In the genomic region with DNA sequence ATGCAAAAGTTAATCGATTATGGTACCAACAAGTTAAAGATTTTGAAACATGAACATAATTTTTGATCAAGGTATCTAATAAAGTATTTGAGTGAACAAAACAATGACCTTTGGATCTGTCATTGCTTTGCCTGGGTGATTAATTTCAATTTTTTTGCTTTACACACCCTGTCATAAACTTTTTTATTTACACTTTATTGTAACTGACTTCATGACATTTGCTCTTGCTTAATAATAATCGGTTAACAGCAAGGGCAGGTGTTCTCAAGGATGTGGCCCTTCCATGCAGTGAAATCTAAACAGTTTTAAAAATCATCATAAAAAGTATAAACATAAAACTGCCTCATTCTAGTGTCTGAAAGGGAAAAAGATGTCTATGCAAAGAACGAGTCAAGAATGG, we compare ENCODE assay signal across 18 cellular contexts. TPM values are rescaled to one million over a fixed set of nuclear protein-coding genes. Genes with fewer than 3 reads are reported as not detected.
A peak's percentile ranks its signal among the peaks of the same experiment; 100 is the strongest.
DNase-seq lines count a peak whose midpoint lies in the region; ATAC-seq and TF ChIP-seq lines count a peak whose summit lies in the region.
"Had no signal": no experiment of that assay in that cellular context is flagged by ENCODE, and none has a peak within 500 bp of the region (broad histone marks: within the 10 kb centered on the region; RNA-seq: fewer than 3 reads in every experiment).

No MANE protein-coding gene starts in this region.

- H3K9me3 ChIP-seq in mucosa of descending colon: no peaks in the 10 kb centered on the region
- H3K9me3 ChIP-seq: BE2C, BLaER1 had no signal

- POLR2A ChIA-PET in GM10248 (lab: Yijun Ruan, JAX): no interaction called here

- no peak overlapping the region for H3K4me3 ChIP-seq in mucosa of descending colon
- H3K4me3 ChIP-seq: BLaER1, GM12878 had no signal

- CTCF ChIA-PET in GM10248 (lab: Yijun Ruan, JAX): no interaction called here

- peaks cover 5% of the 10 kb centered on the region for H3K4me1 ChIP-seq in mucosa of descending colon (ENCODE audit: low read depth)
- H3K4me1 ChIP-seq: BE2C, BLaER1 had no signal

- no peak for TF ChIP-seq CTCF in mucosa of descending colon (IDR thresholded peaks at IDR 0.05)
- no peak for TF ChIP-seq CTCF in GM10248 (IDR thresholded peaks at IDR 0.05; ENCODE audit: control extremely low read depth, extremely low read depth, low read depth, missing control alignments)

- intact Hi-C loops in mucosa of descending colon (cut with DNase I, micrococcal nuclease): no loop called here

- peak; percentile 12 for DNase-seq in LoVo (ENCODE audit: low spot score)
- no peak for DNase-seq in mucosa of descending colon
- no peak for DNase-seq in DMS 273 (lab: John Stamatoyannopoulos, UW; ENCODE audit: unreplicated experiment)
- DNase-seq in stimulated activated CD4-positive, alpha-beta T cell treated with anti-CD3 and anti-CD28 coated beads, Interleukin-4, amount 100 ng/mL, for 4 hours: no peak
- no peak for DNase-seq in GM10248 (ENCODE audit: extremely low spot score)
- DNase-seq: 8988T; ACHN; BE2C; C1 segment of cervical spinal cord; CD4-positive, alpha-beta memory T cell; CD4-positive, CD25-positive, alpha-beta regulatory T cell; CD8-positive, alpha-beta memory T cell; COR-L47; DMS79 treated with DMSO at 0.1 percent for 48 hours; GF-D8 had no signal

- H3K36me3 ChIP-seq in mucosa of descending colon (ENCODE audit: low read depth): no peaks in the 10 kb centered on the region
- H3K36me3 ChIP-seq: BE2C, BLaER1 had no signal

- peak; percentile 94 for ATAC-seq in mucosa of descending colon
- ATAC-seq: GM12878 had no signal

RNA-seq across cellular contexts. Expression of gene ATOH1, which starts 24.1 kb away (rescaled TPM):
- 10 to 100 TPM; 14.0 to 75.1 (median 43.9) TPM for total RNA-seq in mucosa of descending colon
- total RNA-seq: A673; CD4-positive, alpha-beta memory T cell; CD4-positive, CD25-positive, alpha-beta regulatory T cell; CD8-positive, alpha-beta memory T cell; GM12878 had no signal
